Comparison of ENCODE assay signal across 1 cellular context in the genomic region with DNA sequence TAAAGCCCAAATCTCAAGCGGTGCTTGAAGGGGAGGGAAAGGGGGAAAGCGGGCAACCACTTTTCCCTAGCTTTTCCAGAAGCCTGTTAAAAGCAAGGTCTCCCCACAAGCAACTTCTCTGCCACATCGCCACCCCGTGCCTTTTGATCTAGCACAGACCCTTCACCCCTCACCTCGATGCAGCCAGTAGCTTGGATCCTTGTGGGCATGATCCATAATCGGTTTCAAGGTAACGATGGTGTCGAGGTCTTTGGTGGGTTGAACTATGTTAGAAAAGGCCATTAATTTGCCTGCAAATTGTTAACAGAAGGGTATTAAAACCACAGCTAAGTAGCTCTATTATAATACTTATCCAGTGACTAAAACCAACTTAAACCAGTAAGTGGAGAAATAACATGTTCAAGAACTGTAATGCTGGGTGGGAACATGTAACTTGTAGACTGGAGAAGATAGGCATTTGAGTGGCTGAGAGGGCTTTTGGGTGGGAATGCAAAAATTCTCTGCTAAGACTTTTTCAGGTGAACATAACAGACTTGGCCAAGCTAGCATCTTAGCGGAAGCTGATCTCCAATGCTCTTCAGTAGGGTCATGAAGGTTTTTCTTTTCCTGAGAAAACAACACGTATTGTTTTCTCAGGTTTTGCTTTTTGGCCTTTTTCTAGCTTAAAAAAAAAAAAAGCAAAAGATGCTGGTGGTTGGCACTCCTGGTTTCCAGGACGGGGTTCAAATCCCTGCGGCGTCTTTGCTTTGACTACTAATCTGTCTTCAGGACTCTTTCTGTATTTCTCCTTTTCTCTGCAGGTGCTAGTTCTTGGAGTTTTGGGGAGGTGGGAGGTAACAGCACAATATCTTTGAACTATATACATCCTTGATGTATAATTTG.
TF ChIP-seq lines count a peak whose summit lies in the region.

No MANE protein-coding gene starts in this region.

TF ChIP-seq in K562, 482 proteins besides CTCF, POLR2A, EP300 and RAD21 (continued from another document and continues in another):
- TF ChIP-seq, protein P1, sequence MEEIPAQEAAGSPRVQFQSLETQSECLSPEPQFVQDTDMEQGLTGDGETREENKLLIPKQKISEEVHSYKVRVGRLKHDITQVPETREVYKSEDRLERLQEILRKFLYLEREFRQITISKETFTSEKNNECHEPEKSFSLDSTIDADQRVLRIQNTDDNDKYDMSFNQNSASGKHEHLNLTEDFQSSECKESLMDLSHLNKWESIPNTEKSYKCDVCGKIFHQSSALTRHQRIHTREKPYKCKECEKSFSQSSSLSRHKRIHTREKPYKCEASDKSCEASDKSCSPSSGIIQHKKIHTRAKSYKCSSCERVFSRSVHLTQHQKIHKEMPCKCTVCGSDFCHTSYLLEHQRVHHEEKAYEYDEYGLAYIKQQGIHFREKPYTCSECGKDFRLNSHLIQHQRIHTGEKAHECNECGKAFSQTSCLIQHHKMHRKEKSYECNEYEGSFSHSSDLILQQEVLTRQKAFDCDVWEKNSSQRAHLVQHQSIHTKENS (CRISPR knock-in tag; IDR thresholded peaks at IDR 0.05), result peak; percentile 90; the same call in 1 of the 2 replicates
- TF ChIP-seq, protein P2, sequence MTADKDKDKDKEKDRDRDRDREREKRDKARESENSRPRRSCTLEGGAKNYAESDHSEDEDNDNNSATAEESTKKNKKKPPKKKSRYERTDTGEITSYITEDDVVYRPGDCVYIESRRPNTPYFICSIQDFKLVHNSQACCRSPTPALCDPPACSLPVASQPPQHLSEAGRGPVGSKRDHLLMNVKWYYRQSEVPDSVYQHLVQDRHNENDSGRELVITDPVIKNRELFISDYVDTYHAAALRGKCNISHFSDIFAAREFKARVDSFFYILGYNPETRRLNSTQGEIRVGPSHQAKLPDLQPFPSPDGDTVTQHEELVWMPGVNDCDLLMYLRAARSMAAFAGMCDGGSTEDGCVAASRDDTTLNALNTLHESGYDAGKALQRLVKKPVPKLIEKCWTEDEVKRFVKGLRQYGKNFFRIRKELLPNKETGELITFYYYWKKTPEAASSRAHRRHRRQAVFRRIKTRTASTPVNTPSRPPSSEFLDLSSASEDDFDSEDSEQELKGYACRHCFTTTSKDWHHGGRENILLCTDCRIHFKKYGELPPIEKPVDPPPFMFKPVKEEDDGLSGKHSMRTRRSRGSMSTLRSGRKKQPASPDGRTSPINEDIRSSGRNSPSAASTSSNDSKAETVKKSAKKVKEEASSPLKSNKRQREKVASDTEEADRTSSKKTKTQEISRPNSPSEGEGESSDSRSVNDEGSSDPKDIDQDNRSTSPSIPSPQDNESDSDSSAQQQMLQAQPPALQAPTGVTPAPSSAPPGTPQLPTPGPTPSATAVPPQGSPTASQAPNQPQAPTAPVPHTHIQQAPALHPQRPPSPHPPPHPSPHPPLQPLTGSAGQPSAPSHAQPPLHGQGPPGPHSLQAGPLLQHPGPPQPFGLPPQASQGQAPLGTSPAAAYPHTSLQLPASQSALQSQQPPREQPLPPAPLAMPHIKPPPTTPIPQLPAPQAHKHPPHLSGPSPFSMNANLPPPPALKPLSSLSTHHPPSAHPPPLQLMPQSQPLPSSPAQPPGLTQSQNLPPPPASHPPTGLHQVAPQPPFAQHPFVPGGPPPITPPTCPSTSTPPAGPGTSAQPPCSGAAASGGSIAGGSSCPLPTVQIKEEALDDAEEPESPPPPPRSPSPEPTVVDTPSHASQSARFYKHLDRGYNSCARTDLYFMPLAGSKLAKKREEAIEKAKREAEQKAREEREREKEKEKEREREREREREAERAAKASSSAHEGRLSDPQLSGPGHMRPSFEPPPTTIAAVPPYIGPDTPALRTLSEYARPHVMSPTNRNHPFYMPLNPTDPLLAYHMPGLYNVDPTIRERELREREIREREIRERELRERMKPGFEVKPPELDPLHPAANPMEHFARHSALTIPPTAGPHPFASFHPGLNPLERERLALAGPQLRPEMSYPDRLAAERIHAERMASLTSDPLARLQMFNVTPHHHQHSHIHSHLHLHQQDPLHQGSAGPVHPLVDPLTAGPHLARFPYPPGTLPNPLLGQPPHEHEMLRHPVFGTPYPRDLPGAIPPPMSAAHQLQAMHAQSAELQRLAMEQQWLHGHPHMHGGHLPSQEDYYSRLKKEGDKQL (CRISPR knock-in tag; IDR thresholded peaks at IDR 0.05; ENCODE audit: borderline replicate concordance), result 0 out of 2 replicates have a peak, but pooled peaks have one; percentile 66
- no peak for TF ChIP-seq KLF6 (CRISPR knock-in tag; IDR thresholded peaks at IDR 0.05; ENCODE audit: borderline replicate concordance)
- TF ChIP-seq, protein P3, sequence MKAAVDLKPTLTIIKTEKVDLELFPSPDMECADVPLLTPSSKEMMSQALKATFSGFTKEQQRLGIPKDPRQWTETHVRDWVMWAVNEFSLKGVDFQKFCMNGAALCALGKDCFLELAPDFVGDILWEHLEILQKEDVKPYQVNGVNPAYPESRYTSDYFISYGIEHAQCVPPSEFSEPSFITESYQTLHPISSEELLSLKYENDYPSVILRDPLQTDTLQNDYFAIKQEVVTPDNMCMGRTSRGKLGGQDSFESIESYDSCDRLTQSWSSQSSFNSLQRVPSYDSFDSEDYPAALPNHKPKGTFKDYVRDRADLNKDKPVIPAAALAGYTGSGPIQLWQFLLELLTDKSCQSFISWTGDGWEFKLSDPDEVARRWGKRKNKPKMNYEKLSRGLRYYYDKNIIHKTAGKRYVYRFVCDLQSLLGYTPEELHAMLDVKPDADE (conservative IDR thresholded peaks at IDR 0.05; ENCODE audit: control insufficient read depth, low read depth, low read length), result peak; percentile 85
- 0 out of 2 replicates have a peak, but pooled peaks have one; percentile 82 for TF ChIP-seq LCOR (CRISPR knock-in tag; IDR thresholded peaks at IDR 0.05)
- peak; percentile 84 for TF ChIP-seq ZNF445 (CRISPR knock-in tag; IDR thresholded peaks at IDR 0.05; ENCODE audit: low read depth)
- TF ChIP-seq, protein P4, sequence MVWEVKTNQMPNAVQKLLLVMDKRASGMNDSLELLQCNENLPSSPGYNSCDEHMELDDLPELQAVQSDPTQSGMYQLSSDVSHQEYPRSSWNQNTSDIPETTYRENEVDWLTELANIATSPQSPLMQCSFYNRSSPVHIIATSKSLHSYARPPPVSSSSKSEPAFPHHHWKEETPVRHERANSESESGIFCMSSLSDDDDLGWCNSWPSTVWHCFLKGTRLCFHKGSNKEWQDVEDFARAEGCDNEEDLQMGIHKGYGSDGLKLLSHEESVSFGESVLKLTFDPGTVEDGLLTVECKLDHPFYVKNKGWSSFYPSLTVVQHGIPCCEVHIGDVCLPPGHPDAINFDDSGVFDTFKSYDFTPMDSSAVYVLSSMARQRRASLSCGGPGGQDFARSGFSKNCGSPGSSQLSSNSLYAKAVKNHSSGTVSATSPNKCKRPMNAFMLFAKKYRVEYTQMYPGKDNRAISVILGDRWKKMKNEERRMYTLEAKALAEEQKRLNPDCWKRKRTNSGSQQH (CRISPR knock-in tag; IDR thresholded peaks at IDR 0.05), result peak; percentile 97
- peak in 1 of 2 experiments; percentile 6; a peak in 1 of 4 replicates for TF ChIP-seq NONO (IDR thresholded peaks at IDR 0.05; ENCODE audit: low read depth in 2 of 2, low read length in 1 of 2)
- no peak for TF ChIP-seq GTF2F1 (IDR thresholded peaks at IDR 0.05; ENCODE audit: low read depth, low read length)
- no peak for TF ChIP-seq TBP (optimal IDR thresholded peaks at IDR 0.05; ENCODE audit: low read depth, low read length)
- peak; percentile 14 for TF ChIP-seq U2AF1 (optimal IDR thresholded peaks at IDR 0.05; ENCODE audit: low read depth, low read length)
- no peak for TF ChIP-seq MCM7 (IDR thresholded peaks at IDR 0.05)
- no peak; the same call in 1 of the 2 replicates for TF ChIP-seq CAMTA2 (CRISPR knock-in tag; conservative IDR thresholded peaks at IDR 0.05)
- TF ChIP-seq CBFA2T2 (conservative IDR thresholded peaks at IDR 0.05), result no peak
- TF ChIP-seq SUPT5H (IDR thresholded peaks at IDR 0.05), result peak; percentile 83
- peak; percentile 62; the same call in 1 of the 2 replicates for TF ChIP-seq NFATC3 (IDR thresholded peaks at IDR 0.05)
- 0 out of 2 replicates have a peak, but pooled peaks have one; percentile 10 for TF ChIP-seq POLR2G (IDR thresholded peaks at IDR 0.05; ENCODE audit: low read depth, low read length)
- peak; percentile 81 for TF ChIP-seq POLR2B (IDR thresholded peaks at IDR 0.05; ENCODE audit: low read depth, partially characterized antibody)
- no peak for TF ChIP-seq NEUROD1 (IDR thresholded peaks at IDR 0.05; ENCODE audit: borderline replicate concordance, low read depth, low read length, partially characterized antibody)
- TF ChIP-seq ZNF24 (IDR thresholded peaks at IDR 0.05), result no peak
- TF ChIP-seq TCF7L2 (IDR thresholded peaks at IDR 0.05; ENCODE audit: low read depth, low read length), result no peak
- TF ChIP-seq, protein P5, sequence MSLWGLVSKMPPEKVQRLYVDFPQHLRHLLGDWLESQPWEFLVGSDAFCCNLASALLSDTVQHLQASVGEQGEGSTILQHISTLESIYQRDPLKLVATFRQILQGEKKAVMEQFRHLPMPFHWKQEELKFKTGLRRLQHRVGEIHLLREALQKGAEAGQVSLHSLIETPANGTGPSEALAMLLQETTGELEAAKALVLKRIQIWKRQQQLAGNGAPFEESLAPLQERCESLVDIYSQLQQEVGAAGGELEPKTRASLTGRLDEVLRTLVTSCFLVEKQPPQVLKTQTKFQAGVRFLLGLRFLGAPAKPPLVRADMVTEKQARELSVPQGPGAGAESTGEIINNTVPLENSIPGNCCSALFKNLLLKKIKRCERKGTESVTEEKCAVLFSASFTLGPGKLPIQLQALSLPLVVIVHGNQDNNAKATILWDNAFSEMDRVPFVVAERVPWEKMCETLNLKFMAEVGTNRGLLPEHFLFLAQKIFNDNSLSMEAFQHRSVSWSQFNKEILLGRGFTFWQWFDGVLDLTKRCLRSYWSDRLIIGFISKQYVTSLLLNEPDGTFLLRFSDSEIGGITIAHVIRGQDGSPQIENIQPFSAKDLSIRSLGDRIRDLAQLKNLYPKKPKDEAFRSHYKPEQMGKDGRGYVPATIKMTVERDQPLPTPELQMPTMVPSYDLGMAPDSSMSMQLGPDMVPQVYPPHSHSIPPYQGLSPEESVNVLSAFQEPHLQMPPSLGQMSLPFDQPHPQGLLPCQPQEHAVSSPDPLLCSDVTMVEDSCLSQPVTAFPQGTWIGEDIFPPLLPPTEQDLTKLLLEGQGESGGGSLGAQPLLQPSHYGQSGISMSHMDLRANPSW (CRISPR knock-in tag; IDR thresholded peaks at IDR 0.05), result peak; percentile 22; the same call in 1 of the 2 replicates
- no peak for TF ChIP-seq ZBTB7A (IDR thresholded peaks at IDR 0.05; ENCODE audit: borderline replicate concordance, control insufficient read depth, low read depth, low read length)
- no peak for TF ChIP-seq TAF15 (IDR thresholded peaks at IDR 0.05; ENCODE audit: low read depth, low read length)
- TF ChIP-seq SP1 (CRISPR knock-in tag; IDR thresholded peaks at IDR 0.05), result peak; percentile 80; the same call in 1 of the 2 replicates
- TF ChIP-seq, protein P6, sequence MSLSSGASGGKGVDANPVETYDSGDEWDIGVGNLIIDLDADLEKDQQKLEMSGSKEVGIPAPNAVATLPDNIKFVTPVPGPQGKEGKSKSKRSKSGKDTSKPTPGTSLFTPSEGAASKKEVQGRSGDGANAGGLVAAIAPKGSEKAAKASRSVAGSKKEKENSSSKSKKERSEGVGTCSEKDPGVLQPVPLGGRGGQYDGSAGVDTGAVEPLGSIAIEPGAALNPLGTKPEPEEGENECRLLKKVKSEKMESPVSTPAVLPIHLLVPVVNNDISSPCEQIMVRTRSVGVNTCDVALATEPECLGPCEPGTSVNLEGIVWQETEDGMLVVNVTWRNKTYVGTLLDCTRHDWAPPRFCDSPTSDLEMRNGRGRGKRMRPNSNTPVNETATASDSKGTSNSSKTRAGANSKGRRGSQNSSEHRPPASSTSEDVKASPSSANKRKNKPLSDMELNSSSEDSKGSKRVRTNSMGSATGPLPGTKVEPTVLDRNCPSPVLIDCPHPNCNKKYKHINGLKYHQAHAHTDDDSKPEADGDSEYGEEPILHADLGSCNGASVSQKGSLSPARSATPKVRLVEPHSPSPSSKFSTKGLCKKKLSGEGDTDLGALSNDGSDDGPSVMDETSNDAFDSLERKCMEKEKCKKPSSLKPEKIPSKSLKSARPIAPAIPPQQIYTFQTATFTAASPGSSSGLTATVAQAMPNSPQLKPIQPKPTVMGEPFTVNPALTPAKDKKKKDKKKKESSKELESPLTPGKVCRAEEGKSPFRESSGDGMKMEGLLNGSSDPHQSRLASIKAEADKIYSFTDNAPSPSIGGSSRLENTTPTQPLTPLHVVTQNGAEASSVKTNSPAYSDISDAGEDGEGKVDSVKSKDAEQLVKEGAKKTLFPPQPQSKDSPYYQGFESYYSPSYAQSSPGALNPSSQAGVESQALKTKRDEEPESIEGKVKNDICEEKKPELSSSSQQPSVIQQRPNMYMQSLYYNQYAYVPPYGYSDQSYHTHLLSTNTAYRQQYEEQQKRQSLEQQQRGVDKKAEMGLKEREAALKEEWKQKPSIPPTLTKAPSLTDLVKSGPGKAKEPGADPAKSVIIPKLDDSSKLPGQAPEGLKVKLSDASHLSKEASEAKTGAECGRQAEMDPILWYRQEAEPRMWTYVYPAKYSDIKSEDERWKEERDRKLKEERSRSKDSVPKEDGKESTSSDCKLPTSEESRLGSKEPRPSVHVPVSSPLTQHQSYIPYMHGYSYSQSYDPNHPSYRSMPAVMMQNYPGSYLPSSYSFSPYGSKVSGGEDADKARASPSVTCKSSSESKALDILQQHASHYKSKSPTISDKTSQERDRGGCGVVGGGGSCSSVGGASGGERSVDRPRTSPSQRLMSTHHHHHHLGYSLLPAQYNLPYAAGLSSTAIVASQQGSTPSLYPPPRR (CRISPR knock-in tag; IDR thresholded peaks at IDR 0.05; ENCODE audit: borderline replicate concordance), result 0 out of 2 replicates have a peak, but pooled peaks have one; percentile 50
- no peak for TF ChIP-seq FIP1L1 (IDR thresholded peaks at IDR 0.05; ENCODE audit: low read depth, low read length, poor library complexity, severe bottlenecking)
- peak; percentile 70 for TF ChIP-seq RBM39 (optimal IDR thresholded peaks at IDR 0.05; ENCODE audit: low read depth, low read length)
- TF ChIP-seq ARID1B (IDR thresholded peaks at IDR 0.05), result 0 out of 2 replicates have a peak, but pooled peaks have one; percentile 10
- TF ChIP-seq ZNF282 (CRISPR knock-in tag; IDR thresholded peaks at IDR 0.05), result no peak
- peak; percentile 89 for TF ChIP-seq ELF4 (CRISPR knock-in tag; IDR thresholded peaks at IDR 0.05)
- TF ChIP-seq DIDO1 (tag; IDR thresholded peaks at IDR 0.05; ENCODE audit: low read depth), result no peak
- TF ChIP-seq ZNF239 (CRISPR knock-in tag; IDR thresholded peaks at IDR 0.05), result no peak
- TF ChIP-seq, protein P7, sequence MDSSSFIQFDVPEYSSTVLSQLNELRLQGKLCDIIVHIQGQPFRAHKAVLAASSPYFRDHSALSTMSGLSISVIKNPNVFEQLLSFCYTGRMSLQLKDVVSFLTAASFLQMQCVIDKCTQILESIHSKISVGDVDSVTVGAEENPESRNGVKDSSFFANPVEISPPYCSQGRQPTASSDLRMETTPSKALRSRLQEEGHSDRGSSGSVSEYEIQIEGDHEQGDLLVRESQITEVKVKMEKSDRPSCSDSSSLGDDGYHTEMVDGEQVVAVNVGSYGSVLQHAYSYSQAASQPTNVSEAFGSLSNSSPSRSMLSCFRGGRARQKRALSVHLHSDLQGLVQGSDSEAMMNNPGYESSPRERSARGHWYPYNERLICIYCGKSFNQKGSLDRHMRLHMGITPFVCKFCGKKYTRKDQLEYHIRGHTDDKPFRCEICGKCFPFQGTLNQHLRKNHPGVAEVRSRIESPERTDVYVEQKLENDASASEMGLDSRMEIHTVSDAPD (CRISPR knock-in tag; IDR thresholded peaks at IDR 0.05), result 0 out of 2 replicates have a peak, but pooled peaks have one; percentile 25
- no peak for TF ChIP-seq ZNF707 (CRISPR knock-in tag; conservative IDR thresholded peaks at IDR 0.05)
